In genomic region chr5:54969856-54970828, GRCh38 we compare ENCODE assay signal across 20 cellular contexts. TPM values are rescaled to one million over a fixed set of nuclear protein-coding genes. Genes with fewer than 3 reads are reported as not detected.
"Had no signal": no experiment of that assay in that cellular context is flagged by ENCODE, and none has a peak within 500 bp of the region (broad histone marks: within the 10 kb centered on the region; RNA-seq: fewer than 3 reads in every experiment).

No MANE protein-coding gene starts in this region.

- H3K4me3 Mint-ChIP-seq: activated CD8-positive, alpha-beta T cell treated with anti-CD3 and anti-CD28 coated beads for 36 hours; activated T-cell treated with anti-CD3 and anti-CD28 coated beads, Interleukin-2, amount 50 U/mL, for 4 hours; nephron progenitor cell; stimulated activated effector memory CD8-positive, alpha-beta T cell treated with anti-CD3 and anti-CD28 coated beads, Interleukin-12 subunit alpha, Interleukin-12 subunit beta, amount 100 ng/mL, for 72 hours; T-helper 17 cell had no signal

- ATAC-seq: activated CD8-positive, alpha-beta T cell treated with anti-CD3 and anti-CD28 coated beads for 36 hours; activated naive CD4-positive, alpha-beta T cell treated with anti-CD3 and anti-CD28 coated beads, Interleukin-2, amount 50 U/mL, for 72 hours; activated T-cell treated with anti-CD3 and anti-CD28 coated beads, Interleukin-2, amount 50 U/mL, for 4 hours; stimulated activated effector memory CD8-positive, alpha-beta T cell treated with anti-CD3 and anti-CD28 coated beads, Interleukin-12 subunit alpha, Interleukin-12 subunit beta, amount 100 ng/mL, for 72 hours; T-helper 17 cell had no signal

- H3K9me3 ChIP-seq: esophagus squamous epithelium, prostate gland, sigmoid colon, thyroid gland had no signal

- H3K36me3 Mint-ChIP-seq: activated naive CD4-positive, alpha-beta T cell treated with anti-CD3 and anti-CD28 coated beads, Interleukin-2, amount 50 U/mL, for 72 hours; stimulated activated effector memory CD8-positive, alpha-beta T cell treated with anti-CD3 and anti-CD28 coated beads, Interleukin-12 subunit alpha, Interleukin-12 subunit beta, amount 100 ng/mL, for 72 hours had no signal

- H3K4me1 ChIP-seq: esophagus squamous epithelium, prostate gland, sigmoid colon, thyroid gland had no signal

- H3K36me3 ChIP-seq: esophagus squamous epithelium, prostate gland, sigmoid colon, thyroid gland had no signal

- H3K27ac Mint-ChIP-seq: activated CD8-positive, alpha-beta T cell treated with anti-CD3 and anti-CD28 coated beads for 36 hours; activated naive CD4-positive, alpha-beta T cell treated with anti-CD3 and anti-CD28 coated beads, Interleukin-2, amount 50 U/mL, for 72 hours; nephron progenitor cell; stimulated activated effector memory CD8-positive, alpha-beta T cell treated with anti-CD3 and anti-CD28 coated beads, Interleukin-12 subunit alpha, Interleukin-12 subunit beta, amount 100 ng/mL, for 72 hours; T-helper 17 cell had no signal

- H3K27me3 ChIP-seq: sigmoid colon, thyroid gland had no signal

- H3K9me3 Mint-ChIP-seq: activated CD8-positive, alpha-beta T cell treated with anti-CD3 and anti-CD28 coated beads for 36 hours; activated T-cell treated with anti-CD3 and anti-CD28 coated beads, Interleukin-2, amount 50 U/mL, for 4 hours; stimulated activated effector memory CD8-positive, alpha-beta T cell treated with anti-CD3 and anti-CD28 coated beads, Interleukin-12 subunit alpha, Interleukin-12 subunit beta, amount 100 ng/mL, for 72 hours had no signal

- DNase-seq: activated CD4-positive, alpha-beta T cell treated with anti-CD3 and anti-CD28 coated beads for 4 hours; activated CD8-positive, alpha-beta T cell treated with anti-CD3 and anti-CD28 coated beads for 36 hours; activated effector memory CD4-positive, alpha-beta T cell treated with Interleukin-2 at 50 U/mL for 16 hours; activated T-cell treated with anti-CD3 and anti-CD28 coated beads, Interleukin-2, amount 50 U/mL, for 4 hours; cerebellar nuclear complex; dorsolateral prefrontal cortex; esophagus squamous epithelium; foreskin melanocyte; mesenchymal stem cell; nephron progenitor cell; occipital lobe; sigmoid colon; stimulated activated CD4-positive, alpha-beta T cell treated with anti-CD3 and anti-CD28 coated beads, Interleukin-1b, Interleukin-23, amount 100 ng/mL, for 48 hours; T-helper 17 cell; thyroid gland had no signal

- H3K4me3 ChIP-seq: dorsolateral prefrontal cortex, esophagus squamous epithelium, prostate gland, sigmoid colon, thyroid gland had no signal

- FAIRE-seq: endometrium had no signal

- H3K27me3 Mint-ChIP-seq: activated CD8-positive, alpha-beta T cell treated with anti-CD3 and anti-CD28 coated beads for 36 hours; T-helper 17 cell had no signal

- H3K27ac ChIP-seq: dorsolateral prefrontal cortex, esophagus squamous epithelium, prostate gland, sigmoid colon, thyroid gland had no signal

- H3K4me1 Mint-ChIP-seq: nephron progenitor cell; stimulated activated effector memory CD8-positive, alpha-beta T cell treated with anti-CD3 and anti-CD28 coated beads, Interleukin-12 subunit alpha, Interleukin-12 subunit beta, amount 100 ng/mL, for 72 hours had no signal

RNA-seq across cellular contexts. Expression of gene ESM1, which starts 15.3 kb away (rescaled TPM):
- total RNA-seq: activated naive CD4-positive, alpha-beta T cell treated with anti-CD3 and anti-CD28 coated beads, Interleukin-2, amount 50 U/mL, for 72 hours; prostate gland; sigmoid colon; T-helper 17 cell had no signal

RNA-seq across cellular contexts. Expression of gene GZMK, which starts 53.9 kb away (rescaled TPM):
- total RNA-seq: kidney epithelial cell, occipital lobe had no signal
